In the genomic region with DNA sequence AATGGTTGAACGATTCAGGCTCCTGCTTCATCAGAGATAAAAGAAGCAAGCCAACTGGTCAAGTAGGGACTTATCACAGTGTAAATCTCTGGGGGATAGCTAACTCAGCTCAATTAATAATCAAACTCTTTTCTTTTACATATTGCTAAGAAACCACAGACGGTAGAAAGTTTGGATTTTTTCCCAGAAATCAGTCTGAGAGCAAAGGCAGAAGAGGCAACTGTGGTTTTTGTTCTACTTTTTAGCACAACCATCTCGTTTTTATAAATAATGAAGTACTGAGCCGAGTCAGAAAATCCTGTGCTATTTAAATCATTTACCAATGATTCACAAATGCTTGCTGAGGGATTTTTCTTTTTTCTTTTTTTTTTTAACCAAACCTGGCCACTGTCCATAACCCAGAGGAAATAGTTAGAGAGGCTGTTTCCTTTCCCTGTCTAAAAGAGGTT, we compare ENCODE assay signal across 12 cellular contexts.
DNase-seq lines count a peak whose midpoint lies in the region; ATAC-seq lines count a peak whose summit lies in the region.
"Had no signal": no experiment of that assay in that cellular context is flagged by ENCODE, and none has a peak within 500 bp of the region (broad histone marks: within the 10 kb centered on the region; RNA-seq: fewer than 3 reads in every experiment).

No MANE protein-coding gene starts in this region.

- peak overlapping the region; percentile 58 for H3K4me2 ChIP-seq in skeletal muscle satellite cell (ENCODE audit: low read length)

- H3K4me1 ChIP-seq in endocrine pancreas (ENCODE audit: control insufficient read depth, insufficient read depth, low read length): peaks cover 3% of the 10 kb centered on the region
- H3K4me1 ChIP-seq in skeletal muscle satellite cell (ENCODE audit: control insufficient read depth, insufficient read depth, low read length): peaks cover 9% of the 10 kb centered on the region

- DNase-seq in NCI-H524 treated with DMSO at 0.1 percent for 48 hours (lab: John Stamatoyannopoulos, UW): no peak
- DNase-seq in activated CD4-positive, alpha-beta T cell treated with anti-CD3 and anti-CD28 coated beads for 1 hour: no peak
- DNase-seq in NCI-H1417 (lab: John Stamatoyannopoulos, UW): no peak
- no peak for DNase-seq in NCI-H526 (lab: John Stamatoyannopoulos, UW)
- DNase-seq: activated effector memory CD4-positive, alpha-beta T cell treated with Interleukin-2 at 50 U/mL for 16 hours; effector memory CD4-positive, alpha-beta T cell; left colon; stimulated activated naive CD8-positive, alpha-beta T cell treated with anti-CD3 and anti-CD28 coated beads, Interleukin-15, amount 100 ng/mL, for 72 hours had no signal

- H3K9me3 ChIP-seq in endocrine pancreas (ENCODE audit: control insufficient read depth, low read length) (no peaks in the 10 kb centered on the region), skeletal muscle satellite cell (replicated peaks; ENCODE audit: low read length) (no peaks in the 10 kb centered on the region)

- H3K36me3 ChIP-seq in endocrine pancreas (ENCODE audit: control insufficient read depth, insufficient read depth, low read length) (no peaks in the 10 kb centered on the region), skeletal muscle satellite cell (ENCODE audit: insufficient read depth, low read length) (no peaks in the 10 kb centered on the region)

- H3K27me3 ChIP-seq in endocrine pancreas (ENCODE audit: control insufficient read depth, insufficient read depth, low read length): no peaks in the 10 kb centered on the region
- no peaks in the 10 kb centered on the region for H3K27me3 ChIP-seq in skeletal muscle satellite cell (ENCODE audit: control insufficient read depth, insufficient read depth, low read length)

- peak overlapping the region; percentile 47 for H3K4me3 ChIP-seq in endocrine pancreas (ENCODE audit: control insufficient read depth, insufficient read depth, low read length)
- H3K4me3 ChIP-seq in skeletal muscle satellite cell (ENCODE audit: low read length): peak overlapping the region; percentile 20

- no peak overlapping the region for H3K9ac ChIP-seq in endocrine pancreas (ENCODE audit: control insufficient read depth, insufficient read depth, low read length)
- H3K9ac ChIP-seq in skeletal muscle satellite cell (ENCODE audit: low read depth, low read length): peak overlapping the region; percentile 0

- ATAC-seq in GM21381 (IDR thresholded peaks at IDR 0.05; ENCODE audit: unreplicated experiment) (peak; percentile 49), HG03571 (IDR thresholded peaks at IDR 0.05; ENCODE audit: unreplicated experiment) (peak; percentile 75)
- ATAC-seq: left colon; stimulated activated naive CD8-positive, alpha-beta T cell treated with anti-CD3 and anti-CD28 coated beads, Interleukin-15, amount 100 ng/mL, for 72 hours had no signal
